In genomic region chr20:60964911-60965310, GRCh38 we compare ENCODE assay signal across 27 cellular contexts.
"Had no signal": no experiment of that assay in that cellular context is flagged by ENCODE, and none has a peak within 500 bp of the region (broad histone marks: within the 10 kb centered on the region; RNA-seq: fewer than 3 reads in every experiment).

No MANE protein-coding gene starts in this region.

- H3K36me3 Mint-ChIP-seq: natural killer cell treated with Interleukin-12 subunit alpha and Interleukin-12 subunit beta and Interleukin-15 and Interleukin-18, amount 100 ng/mL, for 72 hours; neural progenitor cell; stimulated activated effector memory CD8-positive, alpha-beta T cell treated with anti-CD3 and anti-CD28 coated beads, Interleukin-12 subunit alpha, Interleukin-12 subunit beta, amount 100 ng/mL, for 72 hours; stimulated activated naive B cell treated with anti-CD40 and anti-IgM and Interleukin-4, amounts not matched to agents 10 μg/mL and 1 μg/mL and 100 μg/mL, for 72 hours had no signal

- H3K4me3 Mint-ChIP-seq: naive thymus-derived CD8-positive, alpha-beta T cell; natural killer cell treated with Interleukin-12 subunit alpha and Interleukin-12 subunit beta and Interleukin-15 and Interleukin-18, amount 100 ng/mL, for 72 hours; neural progenitor cell; stimulated activated effector memory CD8-positive, alpha-beta T cell treated with anti-CD3 and anti-CD28 coated beads, Interleukin-12 subunit alpha, Interleukin-12 subunit beta, amount 100 ng/mL, for 72 hours; stimulated activated naive B cell treated with anti-CD40 and anti-IgM and Interleukin-4, amounts not matched to agents 10 μg/mL and 1 μg/mL and 100 μg/mL, for 72 hours; stimulated activated naive CD8-positive, alpha-beta T cell treated with anti-CD3 and anti-CD28 coated beads, Interleukin-15, Interleukin-2, amounts not matched to agents 100 ng/mL and 50 ng/mL, for 24 hours had no signal

- H3K9me3 Mint-ChIP-seq: natural killer cell treated with Interleukin-12 subunit alpha and Interleukin-12 subunit beta and Interleukin-15 and Interleukin-18, amount 100 ng/mL, for 72 hours; neural progenitor cell; stimulated activated effector memory CD8-positive, alpha-beta T cell treated with anti-CD3 and anti-CD28 coated beads, Interleukin-12 subunit alpha, Interleukin-12 subunit beta, amount 100 ng/mL, for 72 hours had no signal

- ATAC-seq: naive thymus-derived CD8-positive, alpha-beta T cell; natural killer cell treated with Interleukin-12 subunit alpha and Interleukin-12 subunit beta and Interleukin-15 and Interleukin-18, amount 100 ng/mL, for 72 hours; psoas muscle; right cardiac atrium; right lobe of liver; stimulated activated effector memory CD8-positive, alpha-beta T cell treated with anti-CD3 and anti-CD28 coated beads, Interleukin-12 subunit alpha, Interleukin-12 subunit beta, amount 100 ng/mL, for 72 hours; stimulated activated naive B cell treated with anti-CD40 and anti-IgM and Interleukin-4, amounts not matched to agents 10 μg/mL and 1 μg/mL and 100 μg/mL, for 72 hours had no signal

- H3K27me3 ChIP-seq: neural progenitor cell, ovary, right lobe of liver, thyroid gland, tibial nerve, upper lobe of left lung had no signal

- H3K4me3 ChIP-seq: neural progenitor cell, ovary, psoas muscle, right lobe of liver, sigmoid colon, stomach, thoracic aorta, thyroid gland, tibial nerve, upper lobe of left lung had no signal

- H3K27ac ChIP-seq: neural progenitor cell, ovary, parathyroid adenoma, psoas muscle, right lobe of liver, sigmoid colon, stomach, thoracic aorta, thyroid gland, tibial nerve, upper lobe of left lung had no signal

- DNase-seq: naive thymus-derived CD8-positive, alpha-beta T cell; occipital lobe; ovary; posterior cingulate gyrus; psoas muscle; right cardiac atrium; right lobe of liver; sigmoid colon; small intestine; stimulated activated CD4-positive, alpha-beta T cell treated with anti-CD3 and anti-CD28 coated beads, Interleukin-15, amount 100 ng/mL, for 24 hours; stimulated activated CD4-positive, alpha-beta T cell treated with anti-CD3 and anti-CD28 coated beads, Interleukin-2, amount 100 ng/mL, for 24 hours; stimulated activated CD4-positive, alpha-beta T cell treated with anti-CD3 and anti-CD28 coated beads, Interleukin-2, amount 100 ng/mL, for 48 hours; stimulated activated CD4-positive, alpha-beta T cell treated with anti-CD3 and anti-CD28 coated beads, Interleukin-4, amount 100 ng/mL, for 24 hours; stimulated activated naive B cell treated with anti-CD40 and anti-IgM and Interleukin-4, amounts not matched to agents 10 μg/mL and 1 μg/mL and 100 μg/mL, for 72 hours; stimulated activated naive CD4-positive, alpha-beta T cell treated with Interleukin-2 at 50 U/mL for 16 hours; stomach; thyroid gland; trophoblast cell; upper lobe of left lung had no signal

- H3K4me1 Mint-ChIP-seq: naive thymus-derived CD8-positive, alpha-beta T cell; neural progenitor cell; stimulated activated effector memory CD8-positive, alpha-beta T cell treated with anti-CD3 and anti-CD28 coated beads, Interleukin-12 subunit alpha, Interleukin-12 subunit beta, amount 100 ng/mL, for 72 hours; stimulated activated naive B cell treated with anti-CD40 and anti-IgM and Interleukin-4, amounts not matched to agents 10 μg/mL and 1 μg/mL and 100 μg/mL, for 72 hours had no signal

- H3K9me3 ChIP-seq: ovary, psoas muscle, right lobe of liver, sigmoid colon, thoracic aorta, thyroid gland, upper lobe of left lung had no signal

- H3K27ac Mint-ChIP-seq: naive thymus-derived CD8-positive, alpha-beta T cell; natural killer cell treated with Interleukin-12 subunit alpha and Interleukin-12 subunit beta and Interleukin-15 and Interleukin-18, amount 100 ng/mL, for 72 hours; neural progenitor cell; progenitor cell of endocrine pancreas; stimulated activated effector memory CD8-positive, alpha-beta T cell treated with anti-CD3 and anti-CD28 coated beads, Interleukin-12 subunit alpha, Interleukin-12 subunit beta, amount 100 ng/mL, for 72 hours; stimulated activated naive B cell treated with anti-CD40 and anti-IgM and Interleukin-4, amounts not matched to agents 10 μg/mL and 1 μg/mL and 100 μg/mL, for 72 hours; stimulated activated naive CD8-positive, alpha-beta T cell treated with anti-CD3 and anti-CD28 coated beads, Interleukin-15, Interleukin-2, amounts not matched to agents 100 ng/mL and 50 ng/mL, for 24 hours had no signal

- H3K4me1 ChIP-seq: neural progenitor cell, parathyroid adenoma, psoas muscle, right lobe of liver, sigmoid colon, stomach, thyroid gland, upper lobe of left lung had no signal

- H3K36me3 ChIP-seq: neural progenitor cell, ovary, right lobe of liver, sigmoid colon, stomach, thoracic aorta, thyroid gland, tibial nerve, upper lobe of left lung had no signal
